Comparison of ENCODE assay signal across 8 cellular contexts in genomic region chr2:240435955-240436625, GRCh38. TPM values are rescaled to one million over a fixed set of nuclear protein-coding genes. Genes with fewer than 3 reads are reported as not detected.
A peak's percentile ranks its signal among the peaks of the same experiment; 100 is the strongest.
DNase-seq lines count a peak whose midpoint lies in the region; ATAC-seq and TF ChIP-seq lines count a peak whose summit lies in the region.

No MANE protein-coding gene starts in this region.

- H3K9me3 Mint-ChIP-seq in IgD-negative memory B cell: no peaks in the 10 kb centered on the region
- no peaks in the 10 kb centered on the region for H3K9me3 Mint-ChIP-seq in brain

- no peaks in the 10 kb centered on the region for H3K36me3 Mint-ChIP-seq in IgD-negative memory B cell
- no peaks in the 10 kb centered on the region for H3K36me3 Mint-ChIP-seq in brain

- H3K27ac Mint-ChIP-seq in IgD-negative memory B cell (peak overlapping the region in 1 of 3 donors; percentile 69), brain (peak overlapping the region in 2 of 5 experiments; percentile 90 to 97)

- no peaks in the 10 kb centered on the region for H3K36me3 ChIP-seq in left lung
- H3K36me3 ChIP-seq in testis (ENCODE audit: low read depth, missing control alignments): no peaks in the 10 kb centered on the region

- H3K27me3 ChIP-seq in left lung (peaks cover 3 to 77% of the 10 kb centered on the region in 2 donors), testis (no peaks in the 10 kb centered on the region)

- peak overlapping the region; percentile 57 to 75 for H3K27ac ChIP-seq in left lung
- peak overlapping the region; percentile 75 to 88 for H3K27ac ChIP-seq in testis

- peaks cover 3 to 6% (median 4%) of the 10 kb centered on the region in 3 donors for H3K4me1 Mint-ChIP-seq in IgD-negative memory B cell
- peaks cover 35% of the 10 kb centered on the region for H3K4me1 Mint-ChIP-seq in brain

- no peak for TF ChIP-seq CTCF in brain (conservative IDR thresholded peaks at IDR 0.05)
- no peak for TF ChIP-seq CTCF in left lung (IDR thresholded peaks at IDR 0.05)
- no peak for TF ChIP-seq CTCF in testis (IDR thresholded peaks at IDR 0.05)

- H3K27me3 Mint-ChIP-seq in IgD-negative memory B cell (peaks cover 25% of the 10 kb centered on the region), brain (peaks cover 11% of the 10 kb centered on the region)

- H3K4me3 ChIP-seq in left lung (peak overlapping the region; percentile 55 to 59), testis (peak overlapping the region; percentile 72 to 80)

- no peak for TF ChIP-seq POLR2A in testis (IDR thresholded peaks at IDR 0.05)

- H3K9me3 ChIP-seq in left lung: no peaks in the 10 kb centered on the region
- no peaks in the 10 kb centered on the region for H3K9me3 ChIP-seq in testis

- H3K4me3 Mint-ChIP-seq in IgD-negative memory B cell (peak overlapping the region; percentile 55 to 77 (median 60)), brain (peak overlapping the region; percentile 80 to 89 (median 83))

- intact Hi-C loops in left lung (cut with DNase I) (loop anchor here in 1 of 2 donors (5.0 kb wide), 1 partner anchor 204 kb away; no protein-coding TSS in a partner anchor), testis (cut with DNase I; ENCODE audit: low total_unique reads) (loop anchor here (5.0 kb wide), 1 partner anchor 204 kb away; no protein-coding TSS in a partner anchor)

- H3K4me1 ChIP-seq in left lung (peaks cover 21 to 25% of the 10 kb centered on the region in 2 donors), testis (peaks cover 23% of the 10 kb centered on the region)

- DNase-seq in activated CD8-positive, alpha-beta memory T cell treated with anti-CD3 and anti-CD28 coated beads for 24 hours: peak; percentile 69
- DNase-seq in activated CD8-positive, alpha-beta memory T cell treated with anti-CD3 and anti-CD28 coated beads, Interleukin-2, amount 50 U/mL, for 48 hours: no peak
- DNase-seq in left lung: peak in 1 of 2 donors; percentile 80
- peak; percentile 16 for DNase-seq in testis
- DNase-seq in DMS79 (lab: John Stamatoyannopoulos, UW): no peak
- DNase-seq in NK-92 treated with Interleukin-12 subunit alpha and Interleukin-12 subunit beta, amount 100 ng/mL, for 24 hours (lab: John Stamatoyannopoulos, UW): no peak

- ATAC-seq in left lung: no peak

- WGBS in testis, 2 donors: 0% methylated on average over 67 of the region's 86 CpGs; no CpG with 5 or more reads in 1 of the 2 donors

RNA-seq across cellular contexts. Expression of gene GPC1, which starts 0.6 kb away (rescaled TPM):
- polyA plus RNA-seq in IgD-negative memory B cell (0.26 TPM), brain (ENCODE audit: insufficient read depth, low read depth, low replicate concordance) (52.7 TPM), testis (ENCODE audit: insufficient read depth, low read depth, low replicate concordance) (74.2 TPM)
- total RNA-seq in left lung (10 to 100 TPM; 60.4 to 63.4 TPM), testis (100 to 1,000 TPM; 244 to 479 TPM)

Comparison
In these comparisons a context has a peak if more than half of its experiments do, and no peak if none do; other contexts are left out.
1. DNase-seq: peak in activated CD8-positive, alpha-beta memory T cell treated with anti-CD3 and anti-CD28 coated beads for 24 hours (single experiment) and testis (single experiment); none in activated CD8-positive, alpha-beta memory T cell treated with anti-CD3 and anti-CD28 coated beads, Interleukin-2, amount 50 U/mL, for 48 hours (single experiment), DMS79 (single experiment) and NK-92 treated with Interleukin-12 subunit alpha and Interleukin-12 subunit beta, amount 100 ng/mL, for 24 hours (single experiment).
2. RNA of gene GPC1, which starts 0.6 kb away (polyA plus RNA-seq): 74.2 TPM in testis (single experiment) and 52.7 TPM in brain (single experiment); 0.26 TPM in IgD-negative memory B cell (single experiment); every median in the first group is over 10 times any median in the second.